In genomic region chr10:121043124-121043849, GRCh38 we compare ENCODE assay signal across 20 cellular contexts.
DNase-seq lines count a peak whose midpoint lies in the region; ATAC-seq and TF ChIP-seq lines count a peak whose summit lies in the region.
"Had no signal": no experiment of that assay in that cellular context is flagged by ENCODE, and none has a peak within 500 bp of the region (broad histone marks: within the 10 kb centered on the region; RNA-seq: fewer than 3 reads in every experiment).

No MANE protein-coding gene starts in this region.

- no peak overlapping the region for H3K4me3 Mint-ChIP-seq in endodermal cell
- H3K4me3 Mint-ChIP-seq: activated naive CD8-positive, alpha-beta T cell treated with anti-CD3 and anti-CD28 coated beads for 36 hours; activated T-cell treated with anti-CD3 and anti-CD28 coated beads, Interleukin-2, amount 50 U/mL, for 72 hours; effector memory CD8-positive, alpha-beta T cell; stimulated activated effector memory CD8-positive, alpha-beta T cell treated with anti-CD3 and anti-CD28 coated beads, Interleukin-12 subunit alpha, Interleukin-12 subunit beta, amount 100 ng/mL, for 72 hours had no signal

- 58 to 72% (median 63%) methylated on average over 16 to 20 of the region's 20 CpGs for WGBS in adrenal gland, 4 donors
- WGBS in endodermal cell (ENCODE audit: insufficient coverage in 1 of 2, insufficient read length in 1 of 2), 2 experiments, result 94% methylated on average over 13 to 20 of the region's 20 CpGs

- intact Hi-C loops in left cardiac atrium (cut with DNase I) (no loop called here), cardiac septum (cut with DNase I) (no loop called here), adrenal gland (cut with DNase I) (no loop called here), upper lobe of right lung (cut with DNase I) (no loop called here)

- no peak for TF ChIP-seq POLR2A in adrenal gland (IDR thresholded peaks at IDR 0.05)

- no peaks in the 10 kb centered on the region for H3K36me3 Mint-ChIP-seq in endodermal cell (ENCODE audit: low read depth)
- H3K36me3 Mint-ChIP-seq: activated naive CD8-positive, alpha-beta T cell treated with anti-CD3 and anti-CD28 coated beads for 36 hours; stimulated activated effector memory CD8-positive, alpha-beta T cell treated with anti-CD3 and anti-CD28 coated beads, Interleukin-12 subunit alpha, Interleukin-12 subunit beta, amount 100 ng/mL, for 72 hours had no signal

- no peaks in the 10 kb centered on the region for H3K4me1 Mint-ChIP-seq in endodermal cell
- H3K4me1 Mint-ChIP-seq: activated naive CD8-positive, alpha-beta T cell treated with anti-CD3 and anti-CD28 coated beads for 36 hours; stimulated activated effector memory CD8-positive, alpha-beta T cell treated with anti-CD3 and anti-CD28 coated beads, Interleukin-12 subunit alpha, Interleukin-12 subunit beta, amount 100 ng/mL, for 72 hours had no signal

- no peaks in the 10 kb centered on the region for H3K9me3 ChIP-seq in adrenal gland (replicated peaks in 1 of 3)
- no peaks in the 10 kb centered on the region for H3K9me3 ChIP-seq in upper lobe of right lung
- no peaks in the 10 kb centered on the region for H3K9me3 ChIP-seq in endodermal cell (ENCODE audit: control insufficient read depth, low read length)
- H3K9me3 ChIP-seq: BLaER1, esophagus squamous epithelium, mucosa of descending colon, neutrophil had no signal

- no peak overlapping the region for H3K9ac ChIP-seq in endodermal cell (ENCODE audit: extremely low read depth, low read length, poor library complexity, severe bottlenecking)
- H3K9ac ChIP-seq: BLaER1 had no signal

- H3K9me3 Mint-ChIP-seq in endodermal cell, result no peaks in the 10 kb centered on the region
- H3K9me3 Mint-ChIP-seq: activated naive CD8-positive, alpha-beta T cell treated with anti-CD3 and anti-CD28 coated beads for 36 hours; activated T-cell treated with anti-CD3 and anti-CD28 coated beads, Interleukin-2, amount 50 U/mL, for 72 hours; effector memory CD8-positive, alpha-beta T cell; stimulated activated effector memory CD8-positive, alpha-beta T cell treated with anti-CD3 and anti-CD28 coated beads, Interleukin-12 subunit alpha, Interleukin-12 subunit beta, amount 100 ng/mL, for 72 hours had no signal

- TF ChIP-seq CTCF in adrenal gland (IDR thresholded peaks at IDR 0.05) (peak in 1 of 6 experiments; percentile 9), upper lobe of right lung (IDR thresholded peaks at IDR 0.05) (no peak), endodermal cell (conservative IDR thresholded peaks at IDR 0.05) (no peak)

- ATAC-seq in left cardiac atrium (peak; percentile 19 to 34), upper lobe of right lung (peak; percentile 24), HG03045 (IDR thresholded peaks at IDR 0.05; ENCODE audit: unreplicated experiment) (no peak)
- ATAC-seq: activated T-cell treated with anti-CD3 and anti-CD28 coated beads, Interleukin-2, amount 50 U/mL, for 72 hours; effector memory CD8-positive, alpha-beta T cell; mucosa of descending colon; stimulated activated effector memory CD8-positive, alpha-beta T cell treated with anti-CD3 and anti-CD28 coated beads, Interleukin-12 subunit alpha, Interleukin-12 subunit beta, amount 100 ng/mL, for 72 hours had no signal

- H3K27ac Mint-ChIP-seq in endodermal cell, result no peak overlapping the region
- H3K27ac Mint-ChIP-seq: activated naive CD8-positive, alpha-beta T cell treated with anti-CD3 and anti-CD28 coated beads for 36 hours; activated T-cell treated with anti-CD3 and anti-CD28 coated beads, Interleukin-2, amount 50 U/mL, for 72 hours; effector memory CD8-positive, alpha-beta T cell; stimulated activated effector memory CD8-positive, alpha-beta T cell treated with anti-CD3 and anti-CD28 coated beads, Interleukin-12 subunit alpha, Interleukin-12 subunit beta, amount 100 ng/mL, for 72 hours had no signal

- DNase-seq in left cardiac atrium, result no peak
- DNase-seq in cardiac septum (ENCODE audit: low spot score), result no peak
- DNase-seq in adrenal gland, result peak in 5 of 7 donors; percentile 30 to 56 (median 40)
- peak; percentile 2 for DNase-seq in myocyte (ENCODE audit: low read depth)
- no peak for DNase-seq in upper lobe of right lung
- DNase-seq in endodermal cell, result no peak
- DNase-seq in DMS153 treated with DMSO at 0.1 percent for 48 hours (lab: John Stamatoyannopoulos, UW; ENCODE audit: unreplicated experiment), result no peak
- DNase-seq: activated CD4-positive, alpha-beta T cell treated with anti-CD3 and anti-CD28 coated beads for 1 hour; activated naive CD8-positive, alpha-beta T cell treated with anti-CD3 and anti-CD28 coated beads for 36 hours; activated T-cell treated with anti-CD3 and anti-CD28 coated beads, Interleukin-2, amount 50 U/mL, for 72 hours; effector memory CD8-positive, alpha-beta T cell; esophagus squamous epithelium; mucosa of descending colon; NCI-H187 treated with DMSO at 0.1 percent for 48 hours; NCI-H446; RPMI8226 had no signal

- H3K27ac ChIP-seq in adrenal gland (no peak overlapping the region), upper lobe of right lung (no peak overlapping the region), endodermal cell (ENCODE audit: low read depth, low read length) (no peak overlapping the region)
- H3K27ac ChIP-seq: BLaER1, esophagus squamous epithelium, neutrophil had no signal

- H3K27me3 Mint-ChIP-seq in endodermal cell (ENCODE audit: insufficient read depth), result peaks cover 10% of the 10 kb centered on the region
- H3K27me3 Mint-ChIP-seq: activated naive CD8-positive, alpha-beta T cell treated with anti-CD3 and anti-CD28 coated beads for 36 hours had no signal

- H3K36me3 ChIP-seq in adrenal gland (replicated peaks in 1 of 2) (no peaks in the 10 kb centered on the region), upper lobe of right lung (no peaks in the 10 kb centered on the region), endodermal cell (ENCODE audit: control insufficient read depth, insufficient read depth, low read length) (no peaks in the 10 kb centered on the region)
- H3K36me3 ChIP-seq: BLaER1, esophagus squamous epithelium, neutrophil had no signal

- H3K27me3 ChIP-seq in adrenal gland, result no peaks in the 10 kb centered on the region
- H3K27me3 ChIP-seq in upper lobe of right lung, result no peaks in the 10 kb centered on the region
- H3K27me3 ChIP-seq in endodermal cell (ENCODE audit: control insufficient read depth, insufficient read depth, low read length, poor library complexity, severe bottlenecking), result peaks cover 9% of the 10 kb centered on the region
- H3K27me3 ChIP-seq: BLaER1, esophagus squamous epithelium, neutrophil had no signal

- H3K4me3 ChIP-seq in adrenal gland, result no peak overlapping the region
- no peak overlapping the region for H3K4me3 ChIP-seq in upper lobe of right lung
- H3K4me3 ChIP-seq in endodermal cell (ENCODE audit: low read length), result no peak overlapping the region
- H3K4me3 ChIP-seq: BLaER1, esophagus squamous epithelium, mucosa of descending colon had no signal

- H3K4me1 ChIP-seq in adrenal gland (replicated peaks in 1 of 2), result no peaks in the 10 kb centered on the region
- no peaks in the 10 kb centered on the region for H3K4me1 ChIP-seq in upper lobe of right lung
- H3K4me1 ChIP-seq in endodermal cell (ENCODE audit: control insufficient read depth, insufficient read depth, low read length), result no peaks in the 10 kb centered on the region
- H3K4me1 ChIP-seq: BLaER1, esophagus squamous epithelium had no signal

Comparison
In these comparisons a context has a peak if more than half of its experiments do, and no peak if none do; other contexts are left out.
1. DNase-seq: peak in adrenal gland (5 of 7) and myocyte (single experiment); none in left cardiac atrium (single experiment), cardiac septum (single experiment), upper lobe of right lung (single experiment), endodermal cell (single experiment) and DMS153 treated with DMSO at 0.1 percent for 48 hours (single experiment).